18 cellular contexts compared by ENCODE assay signal in the genomic region with DNA sequence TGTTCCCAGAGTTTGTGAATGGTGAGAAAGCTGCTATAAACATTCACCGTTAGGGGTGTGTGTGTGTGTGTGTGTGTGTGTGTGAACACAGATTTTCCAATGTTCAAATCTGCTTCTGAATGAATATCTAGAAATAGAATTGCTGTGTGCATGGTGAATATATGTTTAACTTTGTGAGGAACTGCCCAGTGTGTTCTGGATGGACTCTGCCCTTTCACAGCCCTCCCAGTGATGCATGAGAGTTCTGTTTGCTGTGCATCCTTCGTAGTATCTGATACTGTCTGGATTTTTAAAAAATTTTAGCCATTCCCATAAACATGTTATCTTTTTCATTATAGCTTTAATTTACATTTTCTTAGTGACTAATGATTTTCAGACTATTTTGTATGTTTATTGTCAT.
DNase-seq lines count a peak whose midpoint lies in the region; ATAC-seq and TF ChIP-seq lines count a peak whose summit lies in the region.
"Had no signal": no experiment of that assay in that cellular context is flagged by ENCODE, and none has a peak within 500 bp of the region (broad histone marks: within the 10 kb centered on the region; RNA-seq: fewer than 3 reads in every experiment).

No MANE protein-coding gene starts in this region.

- H3K36me3 Mint-ChIP-seq in WTC11 (peaks cover 14% of the 10 kb centered on the region), nephron (ENCODE audit: low read depth) (no peaks in the 10 kb centered on the region)
- no peaks in the 10 kb centered on the region for H3K36me3 Mint-ChIP-seq in effector memory CD8-positive, alpha-beta T cell (ENCODE audit: insufficient read depth)

- no peak overlapping the region for H3K9ac ChIP-seq in smooth muscle cell (ENCODE audit: low read depth)
- H3K9ac ChIP-seq: BLaER1 treated with 17β-estradiol and CSF1 and Interleukin-3, amounts not matched to agents 10 nM and 100 nM had no signal

- H3K9me3 Mint-ChIP-seq in WTC11, result peaks cover 9% of the 10 kb centered on the region
- H3K9me3 Mint-ChIP-seq in nephron, result peaks cover 11% of the 10 kb centered on the region
- H3K9me3 Mint-ChIP-seq in effector memory CD8-positive, alpha-beta T cell, result no peaks in the 10 kb centered on the region
- H3K9me3 Mint-ChIP-seq: CD4-positive, alpha-beta T cell had no signal

- H3K4me1 Mint-ChIP-seq in WTC11 (peaks cover 46% of the 10 kb centered on the region), nephron (peaks cover 6% of the 10 kb centered on the region)
- no peaks in the 10 kb centered on the region for H3K4me1 Mint-ChIP-seq in effector memory CD8-positive, alpha-beta T cell (ENCODE audit: low read depth in 2 of 2)

- ATAC-seq in WTC11, result no peak
- no peak for ATAC-seq in HG02610 (IDR thresholded peaks at IDR 0.05; ENCODE audit: unreplicated experiment)
- ATAC-seq in effector memory CD8-positive, alpha-beta T cell (replicated peaks), result no peak
- ATAC-seq: A549, HCT116, K562, Right ventricle myocardium inferior, SK-N-SH treated with all-trans-retinoic acid at 6 μM for 48 hours had no signal

- TF ChIP-seq CTCF in WTC11 (IDR thresholded peaks at IDR 0.05), result no peak
- TF ChIP-seq CTCF in hepatocyte (IDR thresholded peaks at IDR 0.05; ENCODE audit: poor library complexity), result no peak
- TF ChIP-seq CTCF in nephron (IDR thresholded peaks at IDR 0.05; ENCODE audit: unreplicated experiment in 3 of 3), result no peak
- TF ChIP-seq CTCF in smooth muscle cell (IDR thresholded peaks at IDR 0.05; ENCODE audit: borderline replicate concordance, insufficient read depth, poor library complexity, severe bottlenecking), result no peak

- H3K4me3 ChIP-seq in hepatocyte (no peak overlapping the region), smooth muscle cell (peak overlapping the region; percentile 58)
- H3K4me3 ChIP-seq: A549; BLaER1 treated with 17β-estradiol and CSF1 and Interleukin-3, amounts not matched to agents 10 nM and 100 nM; K562; SJCRH30 had no signal

- peak overlapping the region; percentile 72 for H3K4me2 ChIP-seq in hepatocyte
- H3K4me2 ChIP-seq in smooth muscle cell, result peak overlapping the region; percentile 82
- H3K4me2 ChIP-seq: A549; BLaER1 treated with 17β-estradiol and CSF1 and Interleukin-3, amounts not matched to agents 10 nM and 100 nM had no signal

- no peaks in the 10 kb centered on the region for H3K9me2 ChIP-seq in hepatocyte (replicated peaks; ENCODE audit: insufficient read depth)

- H3K27ac ChIP-seq in hepatocyte (no peak overlapping the region), smooth muscle cell (ENCODE audit: low read depth) (no peak overlapping the region)
- H3K27ac ChIP-seq: A549; BLaER1 treated with 17β-estradiol and CSF1 and Interleukin-3, amounts not matched to agents 10 nM and 100 nM; HL-60; SJCRH30 had no signal

- H3K9me3 ChIP-seq in hepatocyte (ENCODE audit: low read depth) (no peaks in the 10 kb centered on the region), smooth muscle cell (replicated peaks; ENCODE audit: low read depth) (no peaks in the 10 kb centered on the region)
- H3K9me3 ChIP-seq: A549; BLaER1 treated with 17β-estradiol and CSF1 and Interleukin-3, amounts not matched to agents 10 nM and 100 nM; SJCRH30 had no signal

- H3K27ac Mint-ChIP-seq in WTC11, result no peak overlapping the region
- peak overlapping the region; percentile 34 to 60 (median 54) for H3K27ac Mint-ChIP-seq in nephron
- H3K27ac Mint-ChIP-seq in effector memory CD8-positive, alpha-beta T cell, result no peak overlapping the region
- H3K27ac Mint-ChIP-seq: CD4-positive, alpha-beta T cell had no signal

- H4K20me1 ChIP-seq in hepatocyte (ENCODE audit: insufficient read depth, poor library complexity, severe bottlenecking) (no peaks in the 10 kb centered on the region), smooth muscle cell (ENCODE audit: low read depth) (no peaks in the 10 kb centered on the region)
- H4K20me1 ChIP-seq: BLaER1 treated with 17β-estradiol and CSF1 and Interleukin-3, amounts not matched to agents 10 nM and 100 nM had no signal

- H3K4me3 Mint-ChIP-seq in WTC11, result peak overlapping the region; percentile 55
- H3K4me3 Mint-ChIP-seq in nephron, result peak overlapping the region; percentile 44 to 81 (median 79)
- no peak overlapping the region for H3K4me3 Mint-ChIP-seq in effector memory CD8-positive, alpha-beta T cell
- H3K4me3 Mint-ChIP-seq: CD4-positive, alpha-beta T cell had no signal

- H3K27me3 Mint-ChIP-seq in WTC11 (ENCODE audit: low read depth) (peaks cover 19% of the 10 kb centered on the region), nephron (ENCODE audit: low read depth) (no peaks in the 10 kb centered on the region)
- H3K27me3 Mint-ChIP-seq in effector memory CD8-positive, alpha-beta T cell, result peaks cover 34 to 51% of the 10 kb centered on the region in 2 donors

- H2AFZ ChIP-seq in hepatocyte (no peak overlapping the region), smooth muscle cell (ENCODE audit: low read depth) (peak overlapping the region; percentile 39)

- whole genome bisulfite sequencing in hepatocyte (ENCODE audit: low lambda C conversion rate, missing lambda C conversion rate), result 43% methylated on average over 2 of the region's 2 CpGs
- WGBS in smooth muscle cell (ENCODE audit: low lambda C conversion rate), result 48% methylated on average over 2 of the region's 2 CpGs

- H3K36me3 ChIP-seq in hepatocyte (replicated peaks; ENCODE audit: insufficient read depth, low read depth) (no peaks in the 10 kb centered on the region), smooth muscle cell (ENCODE audit: low read depth) (no peaks in the 10 kb centered on the region)
- H3K36me3 ChIP-seq: BLaER1 treated with 17β-estradiol and CSF1 and Interleukin-3, amounts not matched to agents 10 nM and 100 nM; SJCRH30 had no signal

- H3K27me3 ChIP-seq in hepatocyte, result no peaks in the 10 kb centered on the region
- no peaks in the 10 kb centered on the region for H3K27me3 ChIP-seq in smooth muscle cell (ENCODE audit: low read depth)
- H3K27me3 ChIP-seq: BLaER1 treated with 17β-estradiol and CSF1 and Interleukin-3, amounts not matched to agents 10 nM and 100 nM; SJCRH30 had no signal

- no peaks in the 10 kb centered on the region for H3F3A ChIP-seq in smooth muscle cell (ENCODE audit: low read depth)

- H3K79me2 ChIP-seq in hepatocyte (no peaks in the 10 kb centered on the region), smooth muscle cell (ENCODE audit: low read depth) (no peaks in the 10 kb centered on the region)

- CTCF ChIA-PET in WTC11 (lab: Charles Lee), result no interaction called here

- no peak for DNase-seq in WTC11 (ENCODE audit: low spot score)
- no peak for DNase-seq in hepatocyte (ENCODE audit: low spot score)
- DNase-seq in smooth muscle cell (lab: John Stamatoyannopoulos, UW; ENCODE audit: unreplicated experiment), result no peak
- no peak for DNase-seq in SW 1271 (lab: John Stamatoyannopoulos, UW)
- DNase-seq in effector memory CD8-positive, alpha-beta T cell, result no peak
- DNase-seq: AML-193; CD4-positive, alpha-beta T cell; NCI-H2029; SJCRH30 had no signal

- no peaks in the 10 kb centered on the region for H3K4me1 ChIP-seq in hepatocyte (ENCODE audit: insufficient read depth)
- peaks cover 11% of the 10 kb centered on the region for H3K4me1 ChIP-seq in smooth muscle cell (ENCODE audit: low read depth)
- H3K4me1 ChIP-seq: A549; BLaER1 treated with 17β-estradiol and CSF1 and Interleukin-3, amounts not matched to agents 10 nM and 100 nM; SJCRH30 had no signal

- POLR2A ChIA-PET in WTC11 (lab: Charles Lee), result no interaction called here

TF ChIP-seq in WTC11, 78 proteins besides CTCF, POLR2A, EP300 and RAD21 (continues in another document):
- TF ChIP-seq ZNF423 (CRISPR knock-in tag; IDR thresholded peaks at IDR 0.05), result no peak
- TF ChIP-seq, protein P1, sequence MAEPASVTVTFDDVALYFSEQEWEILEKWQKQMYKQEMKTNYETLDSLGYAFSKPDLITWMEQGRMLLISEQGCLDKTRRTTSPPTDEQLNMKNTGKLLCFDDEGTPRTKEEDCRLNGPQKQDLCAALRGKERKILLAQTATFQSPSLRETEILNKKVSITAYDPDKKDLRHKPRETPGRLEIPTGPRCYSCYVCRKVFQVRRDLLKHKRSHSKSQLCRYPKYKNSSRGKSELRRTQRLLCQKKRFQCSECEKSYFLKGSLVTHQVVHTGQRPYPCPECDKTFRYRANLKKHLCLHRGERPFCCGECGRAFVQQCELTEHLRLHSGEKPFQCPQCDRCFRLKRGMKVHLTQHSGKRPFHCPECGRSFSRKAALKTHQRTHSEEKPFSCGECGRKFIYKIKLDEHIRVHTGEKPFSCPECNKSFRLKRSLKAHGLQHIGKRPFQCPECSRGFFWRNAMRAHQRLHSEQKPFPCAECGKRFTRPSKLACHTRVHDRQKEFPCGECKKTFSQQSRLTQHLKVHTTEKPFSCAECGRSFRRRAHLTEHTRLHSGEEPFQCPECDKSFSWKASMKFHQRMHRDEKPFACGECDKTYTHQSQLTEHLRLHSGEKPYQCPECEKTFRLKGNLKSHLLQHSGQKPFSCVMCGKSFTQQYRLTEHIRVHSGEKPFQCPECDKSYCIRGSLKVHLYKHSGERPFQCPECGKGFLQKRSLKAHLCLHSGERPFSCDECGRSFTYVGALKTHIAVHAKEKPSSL (CRISPR knock-in tag; conservative IDR thresholded peaks at IDR 0.05), result no peak
- no peak for TF ChIP-seq NR1H2 (CRISPR knock-in tag; IDR thresholded peaks at IDR 0.05)
- no peak for TF ChIP-seq ZNF396 (CRISPR knock-in tag; IDR thresholded peaks at IDR 0.05; ENCODE audit: borderline replicate concordance)
- no peak for TF ChIP-seq RELA (CRISPR knock-in tag; IDR thresholded peaks at IDR 0.05; ENCODE audit: borderline replicate concordance)
- TF ChIP-seq ZNF121 (CRISPR knock-in tag; IDR thresholded peaks at IDR 0.05), result no peak
- TF ChIP-seq CBFB (CRISPR knock-in tag; IDR thresholded peaks at IDR 0.05; ENCODE audit: low read depth), result no peak
- TF ChIP-seq, protein P2, sequence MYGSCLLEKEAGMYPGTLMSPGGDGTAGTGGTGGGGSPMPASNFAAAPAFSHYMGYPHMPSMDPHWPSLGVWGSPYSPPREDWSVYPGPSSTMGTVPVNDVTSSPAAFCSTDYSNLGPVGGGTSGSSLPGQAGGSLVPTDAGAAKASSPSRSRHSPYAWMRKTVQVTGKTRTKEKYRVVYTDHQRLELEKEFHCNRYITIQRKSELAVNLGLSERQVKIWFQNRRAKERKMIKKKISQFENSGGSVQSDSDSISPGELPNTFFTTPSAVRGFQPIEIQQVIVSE (CRISPR knock-in tag; IDR thresholded peaks at IDR 0.05; ENCODE audit: borderline replicate concordance), result no peak
- TF ChIP-seq, protein P3, sequence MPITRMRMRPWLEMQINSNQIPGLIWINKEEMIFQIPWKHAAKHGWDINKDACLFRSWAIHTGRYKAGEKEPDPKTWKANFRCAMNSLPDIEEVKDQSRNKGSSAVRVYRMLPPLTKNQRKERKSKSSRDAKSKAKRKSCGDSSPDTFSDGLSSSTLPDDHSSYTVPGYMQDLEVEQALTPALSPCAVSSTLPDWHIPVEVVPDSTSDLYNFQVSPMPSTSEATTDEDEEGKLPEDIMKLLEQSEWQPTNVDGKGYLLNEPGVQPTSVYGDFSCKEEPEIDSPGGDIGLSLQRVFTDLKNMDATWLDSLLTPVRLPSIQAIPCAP (CRISPR knock-in tag; IDR thresholded peaks at IDR 0.05), result no peak
- TF ChIP-seq ELF4 (CRISPR knock-in tag; IDR thresholded peaks at IDR 0.05; ENCODE audit: low read depth), result no peak

Comparison
In these comparisons a context has a peak if more than half of its experiments do, and no peak if none do; other contexts are left out.
1. H3K27ac Mint-ChIP-seq: peak in nephron (3 of 3); none in WTC11 (single experiment) and effector memory CD8-positive, alpha-beta T cell (0 of 2).
2. H3K4me3 Mint-ChIP-seq: peak in WTC11 (single experiment) and nephron (3 of 3); none in effector memory CD8-positive, alpha-beta T cell (0 of 2).